ENCODE assay signal across 1 cellular context in genomic region chr20:52746190-52746589, GRCh38.
TF ChIP-seq lines count a peak whose summit lies in the region.

No MANE protein-coding gene starts in this region.

TF ChIP-seq in GM23338, 12 proteins besides CTCF, POLR2A, EP300 and RAD21 (continued from another document):
- no peak for TF ChIP-seq ZNF462 (CRISPR knock-in tag; IDR thresholded peaks at IDR 0.05)
- TF ChIP-seq CREB1 (CRISPR knock-in tag; IDR thresholded peaks at IDR 0.05; ENCODE audit: low read depth), result no peak
- TF ChIP-seq EZH2 (IDR thresholded peaks at IDR 0.05; ENCODE audit: low read depth, unreplicated experiment), result no peak
- TF ChIP-seq ZNF114 (CRISPR knock-in tag; IDR thresholded peaks at IDR 0.05), result no peak
- TF ChIP-seq ETS1 (IDR thresholded peaks at IDR 0.05), result no peak
- TF ChIP-seq NANOG (IDR thresholded peaks at IDR 0.05; ENCODE audit: borderline replicate concordance), result no peak
- no peak for TF ChIP-seq POLR2AphosphoS5 (IDR thresholded peaks at IDR 0.05; ENCODE audit: low read depth)
- no peak for TF ChIP-seq EZH2phosphoT487 (IDR thresholded peaks at IDR 0.05; ENCODE audit: unreplicated experiment)
TF ChIP-seq in GM23338: peak in this region for 0.
